In genomic region chr1:149762286-149762685, GRCh38 we compare ENCODE assay signal across 9 cellular contexts. TPM values are rescaled to one million over a fixed set of nuclear protein-coding genes. Genes with fewer than 3 reads are reported as not detected.
"Had no signal": no experiment of that assay in that cellular context is flagged by ENCODE, and none has a peak within 500 bp of the region (broad histone marks: within the 10 kb centered on the region; RNA-seq: fewer than 3 reads in every experiment).

No MANE protein-coding gene starts in this region.

RNA-seq across cellular contexts. Expression of gene FCGR1A, which starts 20.2 kb away (rescaled TPM):
- total RNA-seq: activated CD4-positive, alpha-beta T cell treated with anti-CD3 and anti-CD28 coated beads for 36 hours; activated CD4-positive, alpha-beta T cell treated with anti-CD3 and anti-CD28 coated beads, Interleukin-2, amount 10 ng/mL, durations not matched to agents 7 days and 5 days; activated CD8-positive, alpha-beta T cell treated with anti-CD3 and anti-CD28 coated beads, Interleukin-2, amount 10 ng/mL, durations not matched to agents 7 days and 5 days; activated naive CD4-positive, alpha-beta T cell treated with anti-CD3 and anti-CD28 coated beads for 36 hours; bronchial epithelial cell; T-cell; T-helper 1 cell treated with Interleukin-12 subunit alpha and Interleukin-12 subunit beta and Interleukin-4 antibody, amounts not matched to agents 30 ng/mL and 1 ng/mL, for 36 hours; T-helper 2 cell treated with Interferon-gamma antibody and Interleukin-4, amounts not matched to agents 100 ng/mL and 5 ng/mL, for 36 hours; WTC11 had no signal
